ENCODE assay signal across 8 cellular contexts in the genomic region with DNA sequence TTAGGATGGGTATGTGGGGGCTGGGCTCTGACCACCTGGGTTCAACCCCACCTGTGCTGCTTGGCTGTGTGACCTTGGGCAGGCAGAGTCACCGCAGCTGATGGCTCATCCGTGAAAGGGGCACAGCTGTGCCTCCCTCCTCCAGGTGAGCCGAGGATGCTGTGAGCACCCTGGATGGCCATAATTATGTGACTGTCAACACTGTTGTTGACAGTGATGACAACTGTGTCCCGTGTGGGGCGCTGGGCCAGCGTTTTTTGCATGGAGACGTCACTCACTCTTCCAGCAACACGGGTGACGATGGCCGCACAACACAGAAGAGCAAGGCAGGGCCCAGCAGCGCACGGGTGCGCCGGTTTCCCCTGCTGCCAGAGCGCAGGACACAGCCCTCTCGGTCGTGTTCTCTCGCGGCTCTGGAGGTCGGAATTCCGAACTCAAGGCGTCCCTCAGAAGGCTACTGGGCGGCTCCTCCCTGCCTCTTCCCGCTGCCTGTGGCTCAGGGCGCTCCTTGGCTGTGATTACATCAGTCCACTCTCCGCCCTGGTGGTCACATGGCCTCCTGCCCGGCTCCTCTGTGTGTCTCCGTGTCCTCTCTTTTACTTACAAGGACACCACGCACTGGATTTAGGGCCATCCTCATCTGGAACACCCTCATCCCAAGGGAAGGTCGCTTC. TPM values are rescaled to one million over a fixed set of nuclear protein-coding genes. Genes with fewer than 3 reads are reported as not detected.
DNase-seq lines count a peak whose midpoint lies in the region; ATAC-seq and TF ChIP-seq lines count a peak whose summit lies in the region.

No MANE protein-coding gene starts in this region.

- peak; percentile 62 for DNase-seq in activated CD8-positive, alpha-beta memory T cell treated with anti-CD3 and anti-CD28 coated beads for 24 hours
- DNase-seq in activated CD8-positive, alpha-beta memory T cell treated with anti-CD3 and anti-CD28 coated beads, Interleukin-2, amount 50 U/mL, for 4 hours: no peak
- DNase-seq in activated naive CD4-positive, alpha-beta T cell treated with anti-CD3 and anti-CD28 coated beads, Interleukin-2, amount 10 ng/mL, durations not matched to agents 7 days and 5 days: peak; percentile 57
- DNase-seq in kidney epithelial cell (ENCODE audit: low read depth) (no peak), A172 (ENCODE audit: low spot score) (no peak), DMS153 (lab: John Stamatoyannopoulos, UW) (no peak)

- peak overlapping the region; percentile 40 for H3K4me3 ChIP-seq in kidney epithelial cell (ENCODE audit: low read depth, low read length)
- peak overlapping the region; percentile 22 to 61 for H3K4me3 ChIP-seq in stomach smooth muscle (ENCODE audit: low read length in 2 of 2)

- H3K27ac Mint-ChIP-seq in activated naive CD4-positive, alpha-beta T cell treated with anti-CD3 and anti-CD28 coated beads, Interleukin-2, amount 10 ng/mL, durations not matched to agents 7 days and 5 days: peak overlapping the region; percentile 79

- H3K9me3 ChIP-seq in stomach smooth muscle (ENCODE audit: control insufficient read depth in 2 of 2, low read length in 2 of 2): no peaks in the 10 kb centered on the region

- no peak overlapping the region for H3K27ac ChIP-seq in stomach smooth muscle (ENCODE audit: low read length)

- H3K9me3 Mint-ChIP-seq in activated naive CD4-positive, alpha-beta T cell treated with anti-CD3 and anti-CD28 coated beads, Interleukin-2, amount 10 ng/mL, durations not matched to agents 7 days and 5 days: no peaks in the 10 kb centered on the region

- peak overlapping the region in 1 of 2 donors; percentile 51 for H3K9ac ChIP-seq in stomach smooth muscle (ENCODE audit: low read length in 2 of 2)

- H3K4me1 ChIP-seq in stomach smooth muscle (ENCODE audit: control insufficient read depth, insufficient read depth, low read length): peaks cover 30% of the 10 kb centered on the region

- H3K27me3 ChIP-seq in kidney epithelial cell (ENCODE audit: control insufficient read depth, insufficient read depth, low read length): peaks cover 2% of the 10 kb centered on the region
- peaks cover 0 to 2% of the 10 kb centered on the region in 2 donors for H3K27me3 ChIP-seq in stomach smooth muscle (ENCODE audit: control insufficient read depth in 1 of 2, insufficient read depth in 2 of 2, low read length in 2 of 2)

- peaks cover 37% of the 10 kb centered on the region for H3K4me1 Mint-ChIP-seq in activated naive CD4-positive, alpha-beta T cell treated with anti-CD3 and anti-CD28 coated beads, Interleukin-2, amount 10 ng/mL, durations not matched to agents 7 days and 5 days

- no peak for TF ChIP-seq CTCF in kidney epithelial cell (IDR thresholded peaks at IDR 0.05; ENCODE audit: insufficient read depth, low read length, poor library complexity, severe bottlenecking)

- peaks cover 16% of the 10 kb centered on the region for H3K27me3 Mint-ChIP-seq in activated naive CD4-positive, alpha-beta T cell treated with anti-CD3 and anti-CD28 coated beads, Interleukin-2, amount 10 ng/mL, durations not matched to agents 7 days and 5 days

- H3K4me3 Mint-ChIP-seq in activated naive CD4-positive, alpha-beta T cell treated with anti-CD3 and anti-CD28 coated beads, Interleukin-2, amount 10 ng/mL, durations not matched to agents 7 days and 5 days: peak overlapping the region; percentile 86

- CTCF ChIA-PET in activated naive CD4-positive, alpha-beta T cell treated with anti-CD3 and anti-CD28 coated beads, Interleukin-2, amount 10 ng/mL, durations not matched to agents 7 days and 5 days (lab: Charles Lee): interaction anchor here (1.3 kb wide), 2 partner anchors 41 to 42 kb away, joined by 3 read pairs; no protein-coding TSS in a partner anchor

- ATAC-seq in GM19397 (IDR thresholded peaks at IDR 0.05; ENCODE audit: unreplicated experiment): no peak

- H3K36me3 ChIP-seq in kidney epithelial cell (ENCODE audit: control insufficient read depth, insufficient read depth, low read length) (no peaks in the 10 kb centered on the region), stomach smooth muscle (ENCODE audit: control insufficient read depth in 2 of 2, insufficient read depth in 2 of 2, low read length in 2 of 2) (no peaks in the 10 kb centered on the region)

- no peaks in the 10 kb centered on the region for H3K36me3 Mint-ChIP-seq in activated naive CD4-positive, alpha-beta T cell treated with anti-CD3 and anti-CD28 coated beads, Interleukin-2, amount 10 ng/mL, durations not matched to agents 7 days and 5 days

RNA-seq across cellular contexts. Expression of a gene that starts 1.3 kb away (rescaled TPM):
- total RNA-seq in kidney epithelial cell: 18.9 and 30.5 TPM in 2 replicates
- total RNA-seq in A172 (2014; rRNA removed; shearing (Covaris generic)): 7.2 and 10.0 TPM in 2 replicates

RNA-seq across cellular contexts. Expression of a gene that starts 41.8 kb away (rescaled TPM):
- 1.3 and 7.2 TPM in 2 replicates for total RNA-seq in kidney epithelial cell
- total RNA-seq in A172 (2014; rRNA removed; shearing (Covaris generic)): 1.3 and 5.1 TPM in 2 replicates

Comparison
In these comparisons a context has a peak if more than half of its experiments do, and no peak if none do; other contexts are left out.
1. DNase-seq: peak in activated CD8-positive, alpha-beta memory T cell treated with anti-CD3 and anti-CD28 coated beads for 24 hours (single experiment) and activated naive CD4-positive, alpha-beta T cell treated with anti-CD3 and anti-CD28 coated beads, Interleukin-2, amount 10 ng/mL, durations not matched to agents 7 days and 5 days (single experiment); none in activated CD8-positive, alpha-beta memory T cell treated with anti-CD3 and anti-CD28 coated beads, Interleukin-2, amount 50 U/mL, for 4 hours (single experiment), kidney epithelial cell (single experiment), A172 (single experiment) and DMS153 (single experiment).